ENCODE assay signal across 9 cellular contexts in the genomic region with DNA sequence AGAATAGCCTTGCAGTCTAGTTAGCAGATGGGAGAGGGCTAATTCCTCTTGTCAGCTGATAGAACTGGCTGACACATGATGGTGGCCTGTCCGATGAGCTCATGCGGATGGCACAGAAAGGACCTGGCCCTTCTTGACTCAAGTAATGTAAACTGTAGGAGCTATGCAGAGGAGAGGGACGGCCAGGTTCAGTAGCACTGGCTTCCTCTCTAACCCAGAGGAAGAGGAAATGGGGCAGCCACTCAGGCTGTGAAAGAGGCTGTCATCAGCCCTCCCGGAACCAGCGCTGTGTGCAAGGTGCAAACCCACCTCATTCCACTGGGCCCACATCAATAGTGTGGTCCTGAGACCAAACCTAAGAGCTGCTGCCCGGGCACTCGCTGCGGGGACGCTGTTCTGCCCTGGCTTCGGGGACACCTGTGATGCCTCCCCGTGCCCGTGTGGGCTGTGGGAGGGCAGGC. TPM values are rescaled to one million over a fixed set of nuclear protein-coding genes. Genes with fewer than 3 reads are reported as not detected.
DNase-seq lines count a peak whose midpoint lies in the region; ATAC-seq lines count a peak whose summit lies in the region.
"Had no signal": no experiment of that assay in that cellular context is flagged by ENCODE, and none has a peak within 500 bp of the region (broad histone marks: within the 10 kb centered on the region; RNA-seq: fewer than 3 reads in every experiment).

No MANE protein-coding gene starts in this region.

- peak overlapping the region; percentile 98 for H3K27ac Mint-ChIP-seq in activated CD4-positive, alpha-beta T cell treated with anti-CD3 and anti-CD28 coated beads, Interleukin-2, amount 10 ng/mL, durations not matched to agents 7 days and 5 days

- POLR2A ChIA-PET in activated CD4-positive, alpha-beta T cell treated with anti-CD3 and anti-CD28 coated beads, Interleukin-2, amount 10 ng/mL, durations not matched to agents 7 days and 5 days (lab: Charles Lee), result interaction anchor here (0.6 to 1.3 kb wide), 3 partner anchors 51 to 204 kb away, joined by 3 to 8 read pairs (median 3); no protein-coding TSS in a partner anchor

- DNase-seq in activated CD4-positive, alpha-beta T cell treated with anti-CD3 and anti-CD28 coated beads, Interleukin-2, amount 10 ng/mL, durations not matched to agents 7 days and 5 days, result peak; percentile 74
- peak; percentile 3 for DNase-seq in effector CD8-positive, alpha-beta T cell (lab: John Stamatoyannopoulos, UW)
- DNase-seq in stimulated activated CD8-positive, alpha-beta memory T cell treated with anti-CD3 and anti-CD28 coated beads, Interleukin-15, amount 100 ng/mL, for 1 hour (ENCODE audit: low read depth), result peak; percentile 17
- no peak for DNase-seq in NAMALWA (ENCODE audit: low spot score)
- DNase-seq in ACHN, result no peak
- DNase-seq in ecto neural progenitor cell (ENCODE audit: low spot score), result no peak
- DNase-seq: NCI-H187 had no signal

- CTCF ChIA-PET in activated CD4-positive, alpha-beta T cell treated with anti-CD3 and anti-CD28 coated beads, Interleukin-2, amount 10 ng/mL, durations not matched to agents 7 days and 5 days (lab: Charles Lee), result interaction anchor here (0.5 to 3.0 kb wide), 9 partner anchors 16 to 633 kb away, joined by 3 to 9 read pairs (median 3); a partner anchor contains a TSS

- H3K4me3 Mint-ChIP-seq in activated CD4-positive, alpha-beta T cell treated with anti-CD3 and anti-CD28 coated beads, Interleukin-2, amount 10 ng/mL, durations not matched to agents 7 days and 5 days, result peak overlapping the region; percentile 74

- no peaks in the 10 kb centered on the region for H3K27me3 Mint-ChIP-seq in activated CD4-positive, alpha-beta T cell treated with anti-CD3 and anti-CD28 coated beads, Interleukin-2, amount 10 ng/mL, durations not matched to agents 7 days and 5 days

- in situ Hi-C loops in ACHN (cut with HindIII; ENCODE audit: low pct_ligation_motif_present, low pct_unique_long_range_greater_than_20kb, low sequenced_read_pairs), result no loop called here

- no peaks in the 10 kb centered on the region for H3K9me3 Mint-ChIP-seq in activated CD4-positive, alpha-beta T cell treated with anti-CD3 and anti-CD28 coated beads, Interleukin-2, amount 10 ng/mL, durations not matched to agents 7 days and 5 days

- peaks cover 42% of the 10 kb centered on the region for H3K4me1 Mint-ChIP-seq in activated CD4-positive, alpha-beta T cell treated with anti-CD3 and anti-CD28 coated beads, Interleukin-2, amount 10 ng/mL, durations not matched to agents 7 days and 5 days

- peaks cover 55% of the 10 kb centered on the region for H3K36me3 Mint-ChIP-seq in activated CD4-positive, alpha-beta T cell treated with anti-CD3 and anti-CD28 coated beads, Interleukin-2, amount 10 ng/mL, durations not matched to agents 7 days and 5 days (ENCODE audit: low read depth)

- ATAC-seq in GM21723 (IDR thresholded peaks at IDR 0.05; ENCODE audit: unreplicated experiment), result peak; percentile 8
- ATAC-seq in GM19395 (IDR thresholded peaks at IDR 0.05; ENCODE audit: unreplicated experiment), result no peak

RNA-seq across cellular contexts. Expression of a gene that starts 30.7 kb away (rescaled TPM):
- 10 to 100 TPM; 23.3 to 24.7 TPM for total RNA-seq in activated CD4-positive, alpha-beta T cell treated with anti-CD3 and anti-CD28 coated beads, Interleukin-2, amount 10 ng/mL, durations not matched to agents 7 days and 5 days

RNA-seq across cellular contexts. Expression of a gene that starts 41.6 kb away (rescaled TPM):
- total RNA-seq in activated CD4-positive, alpha-beta T cell treated with anti-CD3 and anti-CD28 coated beads, Interleukin-2, amount 10 ng/mL, durations not matched to agents 7 days and 5 days, result 10 to 100 TPM; 19.6 to 23.1 TPM

Comparison
In these comparisons a context has a peak if more than half of its experiments do, and no peak if none do; other contexts are left out.
1. DNase-seq: peak in activated CD4-positive, alpha-beta T cell treated with anti-CD3 and anti-CD28 coated beads, Interleukin-2, amount 10 ng/mL, durations not matched to agents 7 days and 5 days (single experiment), effector CD8-positive, alpha-beta T cell (single experiment) and stimulated activated CD8-positive, alpha-beta memory T cell treated with anti-CD3 and anti-CD28 coated beads, Interleukin-15, amount 100 ng/mL, for 1 hour (single experiment); none in NAMALWA (single experiment), ACHN (single experiment) and ecto neural progenitor cell (single experiment).